In the genomic region with DNA sequence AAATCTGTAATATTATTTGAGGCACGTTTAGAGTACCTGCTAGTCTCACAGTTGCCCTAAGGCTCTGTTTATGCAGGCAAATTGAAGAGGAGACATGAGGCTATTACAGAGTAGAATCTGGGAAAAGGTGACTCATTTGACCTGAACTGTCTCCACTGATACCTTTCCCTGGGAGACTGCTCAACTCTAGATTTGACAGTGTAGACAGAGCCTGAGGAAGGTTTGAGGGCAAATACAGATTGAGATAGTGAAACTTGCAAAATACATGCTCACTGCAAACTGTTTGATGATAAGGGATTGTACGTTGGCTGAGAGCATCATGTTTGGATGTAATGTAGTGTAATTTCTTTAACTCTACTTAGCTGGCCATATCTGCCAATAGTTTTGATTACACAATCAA, we compare ENCODE assay signal across 1 cellular context.
TF ChIP-seq lines count a peak whose summit lies in the region.

No MANE protein-coding gene starts in this region.

TF ChIP-seq in HepG2, 621 proteins besides CTCF, POLR2A, EP300 and RAD21 (continued from another document):
- TF ChIP-seq, protein P1, sequence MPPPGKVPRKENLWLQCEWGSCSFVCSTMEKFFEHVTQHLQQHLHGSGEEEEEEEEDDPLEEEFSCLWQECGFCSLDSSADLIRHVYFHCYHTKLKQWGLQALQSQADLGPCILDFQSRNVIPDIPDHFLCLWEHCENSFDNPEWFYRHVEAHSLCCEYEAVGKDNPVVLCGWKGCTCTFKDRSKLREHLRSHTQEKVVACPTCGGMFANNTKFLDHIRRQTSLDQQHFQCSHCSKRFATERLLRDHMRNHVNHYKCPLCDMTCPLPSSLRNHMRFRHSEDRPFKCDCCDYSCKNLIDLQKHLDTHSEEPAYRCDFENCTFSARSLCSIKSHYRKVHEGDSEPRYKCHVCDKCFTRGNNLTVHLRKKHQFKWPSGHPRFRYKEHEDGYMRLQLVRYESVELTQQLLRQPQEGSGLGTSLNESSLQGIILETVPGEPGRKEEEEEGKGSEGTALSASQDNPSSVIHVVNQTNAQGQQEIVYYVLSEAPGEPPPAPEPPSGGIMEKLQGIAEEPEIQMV (CRISPR knock-in tag; IDR thresholded peaks at IDR 0.05; ENCODE audit: low read depth) = no peak
